24 cellular contexts compared by ENCODE assay signal in genomic region chr1:51837243-51837642, GRCh38. TPM values are rescaled to one million over a fixed set of nuclear protein-coding genes. Genes with fewer than 3 reads are reported as not detected.
DNase-seq lines count a peak whose midpoint lies in the region; ATAC-seq, FAIRE-seq and TF ChIP-seq lines count a peak whose summit lies in the region.
"Had no signal": no experiment of that assay in that cellular context is flagged by ENCODE, and none has a peak within 500 bp of the region (broad histone marks: within the 10 kb centered on the region; RNA-seq: fewer than 3 reads in every experiment).

No MANE protein-coding gene starts in this region.

- FAIRE-seq in H54 (lab: Jason Lieb, UNC), result peak; percentile 48
- FAIRE-seq in K562 (lab: Jason Lieb, UNC), result peak; percentile 11
- FAIRE-seq: GM12878, HTR-8/SVneo had no signal

- H3K4me1 Mint-ChIP-seq in activated naive CD8-positive, alpha-beta T cell treated with anti-CD3 and anti-CD28 coated beads, Interleukin-2, amount 50 U/mL, for 24 hours, result no peaks in the 10 kb centered on the region

- H3K27ac ChIP-seq in PC-3 (ENCODE audit: low read length), result no peak overlapping the region
- H3K27ac ChIP-seq in K562 (ENCODE audit: extremely low read depth, low read depth, low read length), result no peak overlapping the region
- H3K27ac ChIP-seq in smooth muscle cell (ENCODE audit: low read depth), result peak overlapping the region; percentile 1
- H3K27ac ChIP-seq in SJCRH30, result no peak overlapping the region
- H3K27ac ChIP-seq: GM23248 had no signal

- no peak overlapping the region for H3K4me2 ChIP-seq in PC-3 (ENCODE audit: low read length)
- H3K4me2 ChIP-seq in K562 (ENCODE audit: insufficient read depth, low read length), result no peak overlapping the region
- H3K4me2 ChIP-seq in smooth muscle cell, result no peak overlapping the region

- no peak for TF ChIP-seq POLR2A in H54 (IDR thresholded peaks at IDR 0.05; ENCODE audit: low read depth, low read length)
- TF ChIP-seq POLR2A in K562 (conservative IDR thresholded peaks at IDR 0.05), result no peak

- intact Hi-C loops in PC-3 (cut with micrococcal nuclease), result no loop called here
- intact Hi-C loops in K562 (cut with micrococcal nuclease), result no loop called here

- no peak for TF ChIP-seq RAD21 in K562 (CRISPR knock-in tag; conservative IDR thresholded peaks at IDR 0.05 in 1 of 2, IDR thresholded peaks at IDR 0.05 in 1 of 2)

- CTCF ChIA-PET in PC-3 (lab: Charles Lee) (no interaction called here), K562 (lab: Yijun Ruan, JAX; ENCODE audit: low intra/inter-chr PET ratio) (no interaction called here)

- H3K9ac ChIP-seq in PC-3 (ENCODE audit: low read length) (no peak overlapping the region), K562 (ENCODE audit: insufficient read depth in 1 of 2, low read depth in 2 of 2, low read length in 2 of 2) (no peak overlapping the region), smooth muscle cell (ENCODE audit: low read depth) (no peak overlapping the region)
- H3K9ac ChIP-seq: GM23248 had no signal

- in situ Hi-C loops in K562 (cut with MboI), result no loop called here

- no peak overlapping the region for H3K27ac Mint-ChIP-seq in activated naive CD8-positive, alpha-beta T cell treated with anti-CD3 and anti-CD28 coated beads, Interleukin-2, amount 50 U/mL, for 24 hours
- H3K27ac Mint-ChIP-seq: HFFc6, IgD-negative memory B cell had no signal

- no peaks in the 10 kb centered on the region for H4K20me1 ChIP-seq in PC-3 (ENCODE audit: low read length)
- no peaks in the 10 kb centered on the region for H4K20me1 ChIP-seq in K562 (replicated peaks; ENCODE audit: control insufficient read depth, insufficient read depth, low read length)
- H4K20me1 ChIP-seq in smooth muscle cell (ENCODE audit: low read depth), result peaks cover 21% of the 10 kb centered on the region

- H3K9me1 ChIP-seq in K562 (ENCODE audit: control insufficient read depth, insufficient read depth, low read length), result no peaks in the 10 kb centered on the region

- 86% methylated on average over 1 of the region's 1 CpG for WGBS in K562 (ENCODE audit: insufficient coverage, low coverage, missing lambda C conversion rate)
- WGBS in smooth muscle cell (ENCODE audit: low lambda C conversion rate), result 68% methylated on average over 1 of the region's 1 CpG

- no peaks in the 10 kb centered on the region for H3K27me3 Mint-ChIP-seq in activated naive CD8-positive, alpha-beta T cell treated with anti-CD3 and anti-CD28 coated beads, Interleukin-2, amount 50 U/mL, for 24 hours
- H3K27me3 Mint-ChIP-seq: CD4-positive, CD25-positive, alpha-beta regulatory T cell; CD8-positive, alpha-beta memory T cell; IgD-negative memory B cell had no signal

- H3K79me2 ChIP-seq in PC-3 (ENCODE audit: low read length) (peaks cover 14% of the 10 kb centered on the region), K562 (ENCODE audit: control insufficient read depth, insufficient read depth, low read length) (peaks cover 40% of the 10 kb centered on the region), smooth muscle cell (ENCODE audit: low read depth) (peaks cover 32% of the 10 kb centered on the region)

- no peak for TF ChIP-seq EP300 in K562 (IDR thresholded peaks at IDR 0.05; ENCODE audit: low read length)

- H3F3A ChIP-seq in PC-3 (ENCODE audit: low read length, unreplicated experiment) (peaks cover 3% of the 10 kb centered on the region), smooth muscle cell (ENCODE audit: low read depth) (no peaks in the 10 kb centered on the region)

- H3K9me2 ChIP-seq in PC-3 (replicated peaks; ENCODE audit: low read length), result no peaks in the 10 kb centered on the region

- no peaks in the 10 kb centered on the region for H3K9me3 Mint-ChIP-seq in activated naive CD8-positive, alpha-beta T cell treated with anti-CD3 and anti-CD28 coated beads, Interleukin-2, amount 50 U/mL, for 24 hours
- H3K9me3 Mint-ChIP-seq: CD4-positive, CD25-positive, alpha-beta regulatory T cell; CD8-positive, alpha-beta memory T cell; HFFc6; IgD-negative memory B cell had no signal

- peaks cover 23% of the 10 kb centered on the region; the same call in 1 of the 2 replicates for H3K36me3 ChIP-seq in PC-3 (ENCODE audit: low read depth, low read length)
- H3K36me3 ChIP-seq in K562 (ENCODE audit: control insufficient read depth, insufficient read depth, low read length), result peaks cover 86% of the 10 kb centered on the region
- H3K36me3 ChIP-seq in smooth muscle cell (ENCODE audit: low read depth), result peaks cover 23% of the 10 kb centered on the region
- H3K36me3 ChIP-seq in SJCRH30, result peaks cover 51% of the 10 kb centered on the region
- H3K36me3 ChIP-seq: BE2C had no signal

- H3K9me3 ChIP-seq in PC-3 (ENCODE audit: low read length) (no peaks in the 10 kb centered on the region), K562 (replicated peaks; ENCODE audit: control insufficient read depth, insufficient read depth, low read depth, low read length) (no peaks in the 10 kb centered on the region), smooth muscle cell (replicated peaks; ENCODE audit: low read depth) (no peaks in the 10 kb centered on the region), SJCRH30 (replicated peaks) (no peaks in the 10 kb centered on the region)
- H3K9me3 ChIP-seq: BE2C had no signal

- POLR2A ChIA-PET in PC-3 (lab: Charles Lee; ENCODE audit: unreplicated experiment), result no interaction called here
- POLR2A ChIA-PET in K562 (lab: Yijun Ruan, JAX), result interaction anchor here (0.7 to 1.5 kb wide), 3 partner anchors 9 to 32 kb away, joined by 3 to 8 read pairs (median 3); no protein-coding TSS in a partner anchor

- no peak overlapping the region for H3K4me3 ChIP-seq in PC-3 (ENCODE audit: low read length)
- no peak overlapping the region for H3K4me3 ChIP-seq in K562
- no peak overlapping the region for H3K4me3 ChIP-seq in smooth muscle cell
- H3K4me3 ChIP-seq in SJCRH30, result no peak overlapping the region
- H3K4me3 ChIP-seq: GM12878, GM23248 had no signal

- peaks cover 27% of the 10 kb centered on the region for H3K36me3 Mint-ChIP-seq in activated naive CD8-positive, alpha-beta T cell treated with anti-CD3 and anti-CD28 coated beads, Interleukin-2, amount 50 U/mL, for 24 hours (ENCODE audit: low read depth)

- TF ChIP-seq CTCF in PC-3 (conservative IDR thresholded peaks at IDR 0.05; ENCODE audit: low read depth, low read length) (no peak), K562 (IDR thresholded peaks at IDR 0.05 in 2 of 3, conservative IDR thresholded peaks at IDR 0.05 in 1 of 3; ENCODE audit: insufficient read depth in 2 of 3, low read depth in 1 of 3, low read length in 3 of 3) (no peak), smooth muscle cell (IDR thresholded peaks at IDR 0.05; ENCODE audit: borderline replicate concordance, insufficient read depth, poor library complexity, severe bottlenecking) (no peak)

- H3K27me3 ChIP-seq in PC-3 (ENCODE audit: low read length) (no peaks in the 10 kb centered on the region), K562 (ENCODE audit: control insufficient read depth in 2 of 2, insufficient read depth in 2 of 2, low read length in 2 of 2) (no peaks in the 10 kb centered on the region), smooth muscle cell (ENCODE audit: low read depth) (no peaks in the 10 kb centered on the region), SJCRH30 (no peaks in the 10 kb centered on the region)
- H3K27me3 ChIP-seq: BE2C had no signal

- H2AFZ ChIP-seq in PC-3 (ENCODE audit: low read length) (no peak overlapping the region), K562 (ENCODE audit: low read depth, low read length) (no peak overlapping the region), smooth muscle cell (ENCODE audit: low read depth) (no peak overlapping the region)
- H2AFZ ChIP-seq: GM23248 had no signal

- no peak for ATAC-seq in PC-3
- ATAC-seq in K562, result no peak
- no peak for ATAC-seq in activated naive CD8-positive, alpha-beta T cell treated with anti-CD3 and anti-CD28 coated beads, Interleukin-2, amount 50 U/mL, for 24 hours
- ATAC-seq: GM12878, HCT116 had no signal

- DNase-seq in H54 (ENCODE audit: insufficient read length, low spot score) (no peak), PC-3 (peak; percentile 3), K562 (ENCODE audit: extremely low read depth in 1 of 4, low spot score in 3 of 4) (no peak), smooth muscle cell (lab: John Stamatoyannopoulos, UW; ENCODE audit: unreplicated experiment) (no peak), SJCRH30 (no peak)
- no peak for DNase-seq in activated naive CD8-positive, alpha-beta T cell treated with anti-CD3 and anti-CD28 coated beads, Interleukin-2, amount 50 U/mL, for 24 hours
- no peak for DNase-seq in stimulated activated CD4-positive, alpha-beta T cell treated with anti-CD3 and anti-CD28 coated beads, Interleukin-2, amount 100 ng/mL, for 48 hours
- DNase-seq: ACHN; BE2C; C1 segment of cervical spinal cord; CD4-positive, CD25-positive, alpha-beta regulatory T cell; CD8-positive, alpha-beta memory T cell; COR-L47; DMS 273 treated with DMSO at 0.1 percent for 48 hours; DMS53; DND-41; EL; GM23248; H7; HFFc6 had no signal

- BruUV-seq in PC-3 (replicated peaks; lab: Mats Ljungman, UMichigan) (no TSS peak), K562 (replicated peaks; lab: Mats Ljungman, UMichigan) (no TSS peak)

- H3K4me3 Mint-ChIP-seq in activated naive CD8-positive, alpha-beta T cell treated with anti-CD3 and anti-CD28 coated beads, Interleukin-2, amount 50 U/mL, for 24 hours, result no peak overlapping the region
- H3K4me3 Mint-ChIP-seq: CD4-positive, CD25-positive, alpha-beta regulatory T cell; CD8-positive, alpha-beta memory T cell; HFFc6; IgD-negative memory B cell had no signal

- H3K4me1 ChIP-seq in PC-3 (ENCODE audit: insufficient read depth, low read length) (peaks cover 9% of the 10 kb centered on the region; the same call in 1 of the 2 replicates), K562 (replicated peaks in 1 of 2; ENCODE audit: control insufficient read depth in 2 of 2, insufficient read depth in 2 of 2, low read length in 2 of 2) (no peaks in the 10 kb centered on the region), smooth muscle cell (ENCODE audit: low read depth) (no peaks in the 10 kb centered on the region), SJCRH30 (no peaks in the 10 kb centered on the region)
- H3K4me1 ChIP-seq: BE2C had no signal

RNA-seq across cellular contexts. Expression of gene NRDC, which starts 41.3 kb away (rescaled TPM):
- 96.8 and 116 TPM in 2 replicates for total RNA-seq in PC-3 (2014; rRNA removed)
- 223 and 663 TPM in 2 replicates for total RNA-seq in K562 (2011; cell fraction: chromatin; rRNA removed; ENCODE audit: low replicate concordance)
- 111 and 152 TPM in 2 replicates for total RNA-seq in K562 (2011; cell fraction: nucleolus; rRNA removed)
- total RNA-seq in K562 (2011; cell fraction: nucleoplasm; rRNA removed), result 268 and 359 TPM in 2 replicates
- 102 and 139 TPM in 2 replicates for total RNA-seq in K562 (2014; rRNA removed)
- total RNA-seq in K562 (2014; rRNA removed; fragmentation: Illumina TruSeq; extraction: Trizol), result 201 and 216 TPM in 2 replicates
- total RNA-seq in K562 (2015; rRNA removed; fragmentation: Illumina TruSeq; extraction: Trizol), result 177 and 196 TPM in 2 replicates
- 255 and 270 TPM in 2 replicates for total RNA-seq in K562 (2021)
- 371 and 375 TPM in 2 replicates for polyA plus RNA-seq in K562 (2011; rRNA removed)
- polyA plus RNA-seq in K562 (2011; cell fraction: cytosol; rRNA removed), result 86.1 and 145 TPM in 2 replicates
- polyA plus RNA-seq in K562 (2011; cell fraction: nucleus; rRNA removed), result 402 and 574 TPM in 2 replicates
- 312 and 324 TPM in 2 replicates for polyA plus RNA-seq in K562 (2012)
- 296 and 347 TPM in 2 replicates for polyA plus RNA-seq in K562 (2014; fragmentation: Illumina TruSeq; extraction: Trizol)
- 100 to 1,000 TPM; 135 to 149 TPM for polyA plus RNA-seq in K562 (2014; fragmentation: Nextera tagmentation; extraction: Ambion mirVana)
- 222 and 261 TPM in 2 replicates for polyA plus RNA-seq in K562 (2014; rRNA removed)
- 432 and 467 TPM in 2 replicates for polyA minus RNA-seq in K562 (2011; rRNA and poly(A)+ RNA removed)
- 159 and 171 TPM in 2 replicates for polyA minus RNA-seq in K562 (2011; cell fraction: cytosol; rRNA and poly(A)+ RNA removed)
- 87.5 and 183 TPM in 2 replicates for polyA minus RNA-seq in K562 (2011; cell fraction: nucleus; rRNA and poly(A)+ RNA removed)
- 81.5 and 88.4 TPM in 2 replicates for total RNA-seq in smooth muscle cell
- polyA plus RNA-seq in smooth muscle cell, result 95.2 and 96.1 TPM in 2 replicates
- 86.2 and 94.6 TPM in 2 replicates for total RNA-seq in SJCRH30 (2014; rRNA removed; shearing (Covaris generic))
